ENCODE assay signal across 14 cellular contexts in the genomic region with DNA sequence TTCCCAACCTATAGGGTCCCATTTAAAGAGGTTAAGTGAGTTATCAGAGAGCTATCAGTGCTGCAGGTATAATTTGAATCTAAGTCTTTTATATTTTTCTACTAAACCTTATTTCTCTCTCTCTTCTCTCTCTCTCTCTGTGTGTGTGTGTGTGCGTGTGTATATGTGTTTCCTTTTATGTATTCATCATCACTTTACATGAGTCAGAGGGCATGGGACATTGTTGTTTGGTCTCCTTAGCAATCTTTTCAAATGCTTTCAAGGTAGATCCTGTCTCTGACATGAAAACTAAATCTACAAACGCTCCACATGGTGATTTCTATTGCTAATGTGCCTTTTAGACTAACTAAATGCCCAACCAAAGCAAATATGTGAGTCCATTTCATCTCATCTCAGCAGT.
A peak's percentile ranks its signal among the peaks of the same experiment; 100 is the strongest.
DNase-seq lines count a peak whose midpoint lies in the region; ATAC-seq, FAIRE-seq and TF ChIP-seq lines count a peak whose summit lies in the region.
"Had no signal": no experiment of that assay in that cellular context is flagged by ENCODE, and none has a peak within 500 bp of the region (broad histone marks: within the 10 kb centered on the region; RNA-seq: fewer than 3 reads in every experiment).

No MANE protein-coding gene starts in this region.

- TF ChIP-seq POLR2A in GM12892 (IDR thresholded peaks at IDR 0.05; ENCODE audit: low read depth, low read length) = no peak

- DNase-seq in AG10803 (ENCODE audit: low read depth) = peak; percentile 28
- DNase-seq in HCEC 1CT = peak; percentile 61
- peak; percentile 5 for DNase-seq in astrocyte of the cerebellum (ENCODE audit: low read depth)
- peak; percentile 16 for DNase-seq in fibroblast of villous mesenchyme (ENCODE audit: low read depth)
- DNase-seq in GM12892 (ENCODE audit: insufficient read length) = no peak
- DNase-seq: NCI-H1417 treated with DMSO at 0.1 percent for 48 hours, NCI-H524, psoas muscle, transverse colon had no signal

- in situ Hi-C loops in astrocyte of the cerebellum (cut with HindIII; ENCODE audit: low sequenced_read_pairs) = no loop called here

- ATAC-seq in HG03469 (IDR thresholded peaks at IDR 0.05; ENCODE audit: unreplicated experiment) = no peak
- no peak for ATAC-seq in HG03457 (IDR thresholded peaks at IDR 0.05; ENCODE audit: unreplicated experiment)
- no peak for ATAC-seq in GM19351 (IDR thresholded peaks at IDR 0.05; ENCODE audit: unreplicated experiment)
- ATAC-seq: activated CD4-positive, CD25-positive, alpha-beta regulatory T cell treated with anti-CD3 and anti-CD28 coated beads, Interleukin-2, amount 50 U/mL, for 24 hours; psoas muscle had no signal

- H3K4me3 ChIP-seq in AG10803 (ENCODE audit: low read length) = no peak overlapping the region
- no peak overlapping the region for H3K4me3 ChIP-seq in astrocyte of the cerebellum (ENCODE audit: low read depth, low read length)
- no peak overlapping the region for H3K4me3 ChIP-seq in fibroblast of villous mesenchyme (ENCODE audit: low read depth, low read length)
- H3K4me3 ChIP-seq: hepatocyte, psoas muscle, transverse colon had no signal

- no peak for TF ChIP-seq CTCF in AG10803 (conservative IDR thresholded peaks at IDR 0.05; ENCODE audit: low read length)
- no peak for TF ChIP-seq CTCF in astrocyte of the cerebellum (IDR thresholded peaks at IDR 0.05; ENCODE audit: low read depth, low read length, missing control alignments)
- no peak for TF ChIP-seq CTCF in fibroblast of villous mesenchyme (IDR thresholded peaks at IDR 0.05; ENCODE audit: insufficient read depth, low read depth, low read length)

- no peak for FAIRE-seq in GM12892 (lab: Jason Lieb, UNC)
